In the genomic region with DNA sequence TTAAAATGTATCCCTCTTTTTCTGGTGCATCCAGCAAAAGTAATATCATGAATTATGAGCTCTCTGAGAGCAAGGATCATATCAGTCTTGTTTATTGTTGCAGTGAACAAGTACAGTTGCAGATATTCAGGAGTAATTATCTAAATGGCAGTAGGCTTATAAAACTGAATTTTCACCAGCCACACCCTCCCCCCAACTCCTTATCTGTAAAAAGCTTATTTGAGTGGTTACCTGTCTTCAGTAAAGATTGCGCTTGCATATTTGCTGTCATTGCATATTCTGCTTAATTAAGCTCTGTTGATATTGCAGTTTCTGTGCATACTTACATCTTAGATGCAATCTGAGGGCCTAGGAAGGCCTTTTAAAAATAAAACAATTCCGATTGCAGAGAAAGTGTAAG, we compare ENCODE assay signal across 1 cellular context.
A peak's percentile ranks its signal among the peaks of the same experiment; 100 is the strongest.
TF ChIP-seq lines count a peak whose summit lies in the region.

No MANE protein-coding gene starts in this region.

TF ChIP-seq in HEK293, 187 proteins besides CTCF, POLR2A, EP300 and RAD21 (continued from another document and continues in another):
- TF ChIP-seq ZNF394 (tag by site-specific recombination; IDR thresholded peaks at IDR 0.05; ENCODE audit: borderline replicate concordance) (no peak), MEIS1 (CRISPR knock-in tag; IDR thresholded peaks at IDR 0.05; ENCODE audit: borderline replicate concordance) (no peak), PRDM1 (tag by site-specific recombination; IDR thresholded peaks at IDR 0.05) (no peak), ZSCAN30 (tag by site-specific recombination; IDR thresholded peaks at IDR 0.05) (peak; percentile 46; the same call in 1 of the 2 replicates), ZNF214 (tag by site-specific recombination; IDR thresholded peaks at IDR 0.05; ENCODE audit: borderline replicate concordance) (no peak), SP7 (tag by site-specific recombination; IDR thresholded peaks at IDR 0.05) (no peak), ZNF777 (tag by site-specific recombination; IDR thresholded peaks at IDR 0.05; ENCODE audit: borderline replicate concordance) (no peak), ZNF510 (tag by site-specific recombination; IDR thresholded peaks at IDR 0.05; ENCODE audit: insufficient replicate concordance) (no peak), ZNF707 (tag by site-specific recombination; IDR thresholded peaks at IDR 0.05) (no peak), GFI1B (tag by site-specific recombination; IDR thresholded peaks at IDR 0.05) (no peak), ZNF560 (tag by site-specific recombination; IDR thresholded peaks at IDR 0.05; ENCODE audit: borderline replicate concordance) (no peak), ZNF175 (tag by site-specific recombination; IDR thresholded peaks at IDR 0.05) (no peak), ZNF174 (tag by site-specific recombination; IDR thresholded peaks at IDR 0.05) (no peak), ZNF311 (tag by site-specific recombination; IDR thresholded peaks at IDR 0.05; ENCODE audit: borderline replicate concordance) (no peak), ZNF335 (tag by site-specific recombination; conservative IDR thresholded peaks at IDR 0.05) (no peak), GLI2 (tag by site-specific recombination; IDR thresholded peaks at IDR 0.05; ENCODE audit: borderline replicate concordance, low read depth) (no peak), ZNF184 (tag by site-specific recombination; IDR thresholded peaks at IDR 0.05) (no peak), ZNF571 (tag by site-specific recombination; IDR thresholded peaks at IDR 0.05) (no peak), ZBTB1 (tag by site-specific recombination; IDR thresholded peaks at IDR 0.05) (no peak), ZNF2 (tag by site-specific recombination; IDR thresholded peaks at IDR 0.05) (no peak), ZNF785 (tag by site-specific recombination; IDR thresholded peaks at IDR 0.05) (no peak), BCL11B (tag by site-specific recombination; IDR thresholded peaks at IDR 0.05; ENCODE audit: low read depth) (0 out of 2 replicates have a peak, but pooled peaks have one; percentile 71), ZFP37 (tag by site-specific recombination; IDR thresholded peaks at IDR 0.05) (no peak), IKZF3 (tag by site-specific recombination; IDR thresholded peaks at IDR 0.05) (0 out of 2 replicates have a peak, but pooled peaks have one; percentile 18), ZNF37A (tag by site-specific recombination; IDR thresholded peaks at IDR 0.05) (no peak), ZNF549 (tag by site-specific recombination; IDR thresholded peaks at IDR 0.05) (no peak), HOXC10 (CRISPR knock-in tag; IDR thresholded peaks at IDR 0.05) (no peak), ZNF132 (tag by site-specific recombination; IDR thresholded peaks at IDR 0.05; ENCODE audit: borderline replicate concordance) (no peak), ZNF239 (tag by site-specific recombination; IDR thresholded peaks at IDR 0.05) (no peak), ZNF596 (tag by site-specific recombination; IDR thresholded peaks at IDR 0.05) (peak; percentile 16; the same call in 1 of the 2 replicates), SCRT2 (tag by site-specific recombination; IDR thresholded peaks at IDR 0.05) (no peak)
- TF ChIP-seq, protein P1, sequence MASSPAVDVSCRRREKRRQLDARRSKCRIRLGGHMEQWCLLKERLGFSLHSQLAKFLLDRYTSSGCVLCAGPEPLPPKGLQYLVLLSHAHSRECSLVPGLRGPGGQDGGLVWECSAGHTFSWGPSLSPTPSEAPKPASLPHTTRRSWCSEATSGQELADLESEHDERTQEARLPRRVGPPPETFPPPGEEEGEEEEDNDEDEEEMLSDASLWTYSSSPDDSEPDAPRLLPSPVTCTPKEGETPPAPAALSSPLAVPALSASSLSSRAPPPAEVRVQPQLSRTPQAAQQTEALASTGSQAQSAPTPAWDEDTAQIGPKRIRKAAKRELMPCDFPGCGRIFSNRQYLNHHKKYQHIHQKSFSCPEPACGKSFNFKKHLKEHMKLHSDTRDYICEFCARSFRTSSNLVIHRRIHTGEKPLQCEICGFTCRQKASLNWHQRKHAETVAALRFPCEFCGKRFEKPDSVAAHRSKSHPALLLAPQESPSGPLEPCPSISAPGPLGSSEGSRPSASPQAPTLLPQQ (tag by site-specific recombination; IDR thresholded peaks at IDR 0.05) = no peak
- TF ChIP-seq, protein P2, sequence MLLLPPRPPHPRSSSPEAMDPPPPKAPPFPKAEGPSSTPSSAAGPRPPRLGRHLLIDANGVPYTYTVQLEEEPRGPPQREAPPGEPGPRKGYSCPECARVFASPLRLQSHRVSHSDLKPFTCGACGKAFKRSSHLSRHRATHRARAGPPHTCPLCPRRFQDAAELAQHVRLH (tag by site-specific recombination; IDR thresholded peaks at IDR 0.05) = no peak
- TF ChIP-seq, protein P3, sequence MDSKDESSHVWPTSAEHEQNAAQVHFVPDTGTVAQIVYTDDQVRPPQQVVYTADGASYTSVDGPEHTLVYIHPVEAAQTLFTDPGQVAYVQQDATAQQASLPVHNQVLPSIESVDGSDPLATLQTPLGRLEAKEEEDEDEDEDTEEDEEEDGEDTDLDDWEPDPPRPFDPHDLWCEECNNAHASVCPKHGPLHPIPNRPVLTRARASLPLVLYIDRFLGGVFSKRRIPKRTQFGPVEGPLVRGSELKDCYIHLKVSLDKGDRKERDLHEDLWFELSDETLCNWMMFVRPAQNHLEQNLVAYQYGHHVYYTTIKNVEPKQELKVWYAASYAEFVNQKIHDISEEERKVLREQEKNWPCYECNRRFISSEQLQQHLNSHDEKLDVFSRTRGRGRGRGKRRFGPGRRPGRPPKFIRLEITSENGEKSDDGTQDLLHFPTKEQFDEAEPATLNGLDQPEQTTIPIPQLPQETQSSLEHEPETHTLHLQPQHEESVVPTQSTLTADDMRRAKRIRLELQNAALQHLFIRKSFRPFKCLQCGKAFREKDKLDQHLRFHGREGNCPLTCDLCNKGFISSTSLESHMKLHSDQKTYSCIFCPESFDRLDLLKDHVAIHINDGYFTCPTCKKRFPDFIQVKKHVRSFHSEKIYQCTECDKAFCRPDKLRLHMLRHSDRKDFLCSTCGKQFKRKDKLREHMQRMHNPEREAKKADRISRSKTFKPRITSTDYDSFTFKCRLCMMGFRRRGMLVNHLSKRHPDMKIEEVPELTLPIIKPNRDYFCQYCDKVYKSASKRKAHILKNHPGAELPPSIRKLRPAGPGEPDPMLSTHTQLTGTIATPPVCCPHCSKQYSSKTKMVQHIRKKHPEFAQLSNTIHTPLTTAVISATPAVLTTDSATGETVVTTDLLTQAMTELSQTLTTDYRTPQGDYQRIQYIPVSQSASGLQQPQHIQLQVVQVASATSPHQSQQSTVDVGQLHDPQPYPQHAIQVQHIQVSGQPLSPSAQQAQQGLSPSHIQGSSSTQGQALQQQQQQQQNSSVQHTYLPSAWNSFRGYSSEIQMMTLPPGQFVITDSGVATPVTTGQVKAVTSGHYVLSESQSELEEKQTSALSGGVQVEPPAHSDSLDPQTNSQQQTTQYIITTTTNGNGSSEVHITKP (tag by site-specific recombination; IDR thresholded peaks at IDR 0.05) = no peak
- TF ChIP-seq, protein P4, sequence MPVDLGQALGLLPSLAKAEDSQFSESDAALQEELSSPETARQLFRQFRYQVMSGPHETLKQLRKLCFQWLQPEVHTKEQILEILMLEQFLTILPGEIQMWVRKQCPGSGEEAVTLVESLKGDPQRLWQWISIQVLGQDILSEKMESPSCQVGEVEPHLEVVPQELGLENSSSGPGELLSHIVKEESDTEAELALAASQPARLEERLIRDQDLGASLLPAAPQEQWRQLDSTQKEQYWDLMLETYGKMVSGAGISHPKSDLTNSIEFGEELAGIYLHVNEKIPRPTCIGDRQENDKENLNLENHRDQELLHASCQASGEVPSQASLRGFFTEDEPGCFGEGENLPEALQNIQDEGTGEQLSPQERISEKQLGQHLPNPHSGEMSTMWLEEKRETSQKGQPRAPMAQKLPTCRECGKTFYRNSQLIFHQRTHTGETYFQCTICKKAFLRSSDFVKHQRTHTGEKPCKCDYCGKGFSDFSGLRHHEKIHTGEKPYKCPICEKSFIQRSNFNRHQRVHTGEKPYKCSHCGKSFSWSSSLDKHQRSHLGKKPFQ (tag by site-specific recombination; IDR thresholded peaks at IDR 0.05) = peak; percentile 63; the same call in 1 of the 2 replicates
- TF ChIP-seq, protein P5, sequence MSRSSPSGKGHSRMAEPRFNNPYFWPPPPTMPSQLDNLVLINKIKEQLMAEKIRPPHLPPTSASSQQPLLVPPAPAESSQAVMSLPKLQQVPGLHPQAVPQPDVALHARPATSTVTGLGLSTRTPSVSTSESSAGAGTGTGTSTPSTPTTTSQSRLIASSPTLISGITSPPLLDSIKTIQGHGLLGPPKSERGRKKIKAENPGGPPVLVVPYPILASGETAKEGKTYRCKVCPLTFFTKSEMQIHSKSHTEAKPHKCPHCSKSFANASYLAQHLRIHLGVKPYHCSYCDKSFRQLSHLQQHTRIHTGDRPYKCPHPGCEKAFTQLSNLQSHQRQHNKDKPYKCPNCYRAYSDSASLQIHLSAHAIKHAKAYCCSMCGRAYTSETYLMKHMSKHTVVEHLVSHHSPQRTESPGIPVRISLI (tag by site-specific recombination; IDR thresholded peaks at IDR 0.05) = no peak
- TF ChIP-seq, protein P6, sequence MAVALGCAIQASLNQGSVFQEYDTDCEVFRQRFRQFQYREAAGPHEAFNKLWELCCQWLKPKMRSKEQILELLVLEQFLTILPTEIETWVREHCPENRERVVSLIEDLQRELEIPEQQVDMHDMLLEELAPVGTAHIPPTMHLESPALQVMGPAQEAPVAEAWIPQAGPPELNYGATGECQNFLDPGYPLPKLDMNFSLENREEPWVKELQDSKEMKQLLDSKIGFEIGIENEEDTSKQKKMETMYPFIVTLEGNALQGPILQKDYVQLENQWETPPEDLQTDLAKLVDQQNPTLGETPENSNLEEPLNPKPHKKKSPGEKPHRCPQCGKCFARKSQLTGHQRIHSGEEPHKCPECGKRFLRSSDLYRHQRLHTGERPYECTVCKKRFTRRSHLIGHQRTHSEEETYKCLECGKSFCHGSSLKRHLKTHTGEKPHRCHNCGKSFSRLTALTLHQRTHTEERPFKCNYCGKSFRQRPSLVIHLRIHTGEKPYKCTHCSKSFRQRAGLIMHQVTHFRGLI (tag by site-specific recombination; IDR thresholded peaks at IDR 0.05) = no peak
- TF ChIP-seq, protein P7, sequence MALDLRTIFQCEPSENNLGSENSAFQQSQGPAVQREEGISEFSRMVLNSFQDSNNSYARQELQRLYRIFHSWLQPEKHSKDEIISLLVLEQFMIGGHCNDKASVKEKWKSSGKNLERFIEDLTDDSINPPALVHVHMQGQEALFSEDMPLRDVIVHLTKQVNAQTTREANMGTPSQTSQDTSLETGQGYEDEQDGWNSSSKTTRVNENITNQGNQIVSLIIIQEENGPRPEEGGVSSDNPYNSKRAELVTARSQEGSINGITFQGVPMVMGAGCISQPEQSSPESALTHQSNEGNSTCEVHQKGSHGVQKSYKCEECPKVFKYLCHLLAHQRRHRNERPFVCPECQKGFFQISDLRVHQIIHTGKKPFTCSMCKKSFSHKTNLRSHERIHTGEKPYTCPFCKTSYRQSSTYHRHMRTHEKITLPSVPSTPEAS (tag by site-specific recombination; IDR thresholded peaks at IDR 0.05) = no peak
- TF ChIP-seq, protein P8, sequence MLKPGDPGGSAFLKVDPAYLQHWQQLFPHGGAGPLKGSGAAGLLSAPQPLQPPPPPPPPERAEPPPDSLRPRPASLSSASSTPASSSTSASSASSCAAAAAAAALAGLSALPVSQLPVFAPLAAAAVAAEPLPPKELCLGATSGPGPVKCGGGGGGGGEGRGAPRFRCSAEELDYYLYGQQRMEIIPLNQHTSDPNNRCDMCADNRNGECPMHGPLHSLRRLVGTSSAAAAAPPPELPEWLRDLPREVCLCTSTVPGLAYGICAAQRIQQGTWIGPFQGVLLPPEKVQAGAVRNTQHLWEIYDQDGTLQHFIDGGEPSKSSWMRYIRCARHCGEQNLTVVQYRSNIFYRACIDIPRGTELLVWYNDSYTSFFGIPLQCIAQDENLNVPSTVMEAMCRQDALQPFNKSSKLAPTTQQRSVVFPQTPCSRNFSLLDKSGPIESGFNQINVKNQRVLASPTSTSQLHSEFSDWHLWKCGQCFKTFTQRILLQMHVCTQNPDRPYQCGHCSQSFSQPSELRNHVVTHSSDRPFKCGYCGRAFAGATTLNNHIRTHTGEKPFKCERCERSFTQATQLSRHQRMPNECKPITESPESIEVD (tag by site-specific recombination; IDR thresholded peaks at IDR 0.05) = peak; percentile 95
- TF ChIP-seq, protein P9, sequence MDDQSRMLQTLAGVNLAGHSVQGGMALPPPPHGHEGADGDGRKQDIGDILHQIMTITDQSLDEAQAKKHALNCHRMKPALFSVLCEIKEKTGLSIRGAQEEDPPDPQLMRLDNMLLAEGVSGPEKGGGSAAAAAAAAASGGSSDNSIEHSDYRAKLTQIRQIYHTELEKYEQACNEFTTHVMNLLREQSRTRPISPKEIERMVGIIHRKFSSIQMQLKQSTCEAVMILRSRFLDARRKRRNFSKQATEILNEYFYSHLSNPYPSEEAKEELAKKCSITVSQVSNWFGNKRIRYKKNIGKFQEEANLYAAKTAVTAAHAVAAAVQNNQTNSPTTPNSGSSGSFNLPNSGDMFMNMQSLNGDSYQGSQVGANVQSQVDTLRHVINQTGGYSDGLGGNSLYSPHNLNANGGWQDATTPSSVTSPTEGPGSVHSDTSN (CRISPR knock-in tag; IDR thresholded peaks at IDR 0.05) = no peak
- TF ChIP-seq, protein P10, sequence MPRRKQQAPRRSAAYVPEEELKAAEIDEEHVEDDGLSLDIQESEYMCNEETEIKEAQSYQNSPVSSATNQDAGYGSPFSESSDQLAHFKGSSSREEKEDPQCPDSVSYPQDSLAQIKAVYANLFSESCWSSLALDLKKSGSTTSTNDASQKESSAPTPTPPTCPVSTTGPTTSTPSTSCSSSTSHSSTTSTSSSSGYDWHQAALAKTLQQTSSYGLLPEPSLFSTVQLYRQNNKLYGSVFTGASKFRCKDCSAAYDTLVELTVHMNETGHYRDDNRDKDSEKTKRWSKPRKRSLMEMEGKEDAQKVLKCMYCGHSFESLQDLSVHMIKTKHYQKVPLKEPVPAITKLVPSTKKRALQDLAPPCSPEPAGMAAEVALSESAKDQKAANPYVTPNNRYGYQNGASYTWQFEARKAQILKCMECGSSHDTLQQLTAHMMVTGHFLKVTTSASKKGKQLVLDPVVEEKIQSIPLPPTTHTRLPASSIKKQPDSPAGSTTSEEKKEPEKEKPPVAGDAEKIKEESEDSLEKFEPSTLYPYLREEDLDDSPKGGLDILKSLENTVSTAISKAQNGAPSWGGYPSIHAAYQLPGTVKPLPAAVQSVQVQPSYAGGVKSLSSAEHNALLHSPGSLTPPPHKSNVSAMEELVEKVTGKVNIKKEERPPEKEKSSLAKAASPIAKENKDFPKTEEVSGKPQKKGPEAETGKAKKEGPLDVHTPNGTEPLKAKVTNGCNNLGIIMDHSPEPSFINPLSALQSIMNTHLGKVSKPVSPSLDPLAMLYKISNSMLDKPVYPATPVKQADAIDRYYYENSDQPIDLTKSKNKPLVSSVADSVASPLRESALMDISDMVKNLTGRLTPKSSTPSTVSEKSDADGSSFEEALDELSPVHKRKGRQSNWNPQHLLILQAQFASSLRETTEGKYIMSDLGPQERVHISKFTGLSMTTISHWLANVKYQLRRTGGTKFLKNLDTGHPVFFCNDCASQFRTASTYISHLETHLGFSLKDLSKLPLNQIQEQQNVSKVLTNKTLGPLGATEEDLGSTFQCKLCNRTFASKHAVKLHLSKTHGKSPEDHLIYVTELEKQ (tag by site-specific recombination; IDR thresholded peaks at IDR 0.05; ENCODE audit: borderline replicate concordance) = no peak
